In genomic region chr1:92690212-92690906, GRCh38 we compare ENCODE assay signal across 19 cellular contexts.
"Had no signal": no experiment of that assay in that cellular context is flagged by ENCODE, and none has a peak within 500 bp of the region (broad histone marks: within the 10 kb centered on the region; RNA-seq: fewer than 3 reads in every experiment).

No MANE protein-coding gene starts in this region.

- H3K4me1 Mint-ChIP-seq: natural killer cell had no signal

- H3K4me1 ChIP-seq: pancreas, right atrium auricular region, sigmoid colon, stomach, thyroid gland, vagina had no signal

- H3K4me3 ChIP-seq: dorsolateral prefrontal cortex, lung, pancreas, right atrium auricular region, sigmoid colon, stomach, thyroid gland, vagina had no signal

- H3K9me3 Mint-ChIP-seq: memory B cell; natural killer cell; stimulated activated effector memory CD8-positive, alpha-beta T cell treated with anti-CD3 and anti-CD28 coated beads, Interleukin-12 subunit alpha, Interleukin-12 subunit beta, amount 100 ng/mL, for 72 hours had no signal

- FAIRE-seq: keratinocyte, pancreas had no signal

- H3K27me3 Mint-ChIP-seq: memory B cell had no signal

- H3K4me3 Mint-ChIP-seq: memory B cell; natural killer cell; stimulated activated effector memory CD8-positive, alpha-beta T cell treated with anti-CD3 and anti-CD28 coated beads, Interleukin-12 subunit alpha, Interleukin-12 subunit beta, amount 100 ng/mL, for 72 hours had no signal

- ATAC-seq: left ventricle myocardium superior; natural killer cell; pancreas; stimulated activated effector memory CD8-positive, alpha-beta T cell treated with anti-CD3 and anti-CD28 coated beads, Interleukin-12 subunit alpha, Interleukin-12 subunit beta, amount 100 ng/mL, for 72 hours had no signal

- H3K27ac Mint-ChIP-seq: memory B cell; natural killer cell; stimulated activated effector memory CD8-positive, alpha-beta T cell treated with anti-CD3 and anti-CD28 coated beads, Interleukin-12 subunit alpha, Interleukin-12 subunit beta, amount 100 ng/mL, for 72 hours had no signal

- DNase-seq: dorsolateral prefrontal cortex; effector CD4-positive, alpha-beta T cell; left ventricle myocardium superior; natural killer cell; pancreas; sigmoid colon; stimulated activated CD4-positive, alpha-beta T cell treated with anti-CD3 and anti-CD28 coated beads, Interleukin-2, amount 100 ng/mL, for 24 hours; stimulated activated CD4-positive, alpha-beta T cell treated with anti-CD3 and anti-CD28 coated beads, Interleukin-4, amount 100 ng/mL, for 24 hours; stimulated activated naive CD4-positive, alpha-beta T cell treated with Interleukin-2 at 50 U/mL for 16 hours; stomach; thyroid gland; trophoblast cell had no signal

- H3K27ac ChIP-seq: dorsolateral prefrontal cortex, neutrophil, pancreas, right atrium auricular region, sigmoid colon, stomach, thyroid gland, vagina had no signal

- H3K27me3 ChIP-seq: dorsolateral prefrontal cortex, neutrophil, pancreas, right atrium auricular region, sigmoid colon, stomach, thyroid gland, vagina had no signal

- H3K36me3 Mint-ChIP-seq: natural killer cell; stimulated activated effector memory CD8-positive, alpha-beta T cell treated with anti-CD3 and anti-CD28 coated beads, Interleukin-12 subunit alpha, Interleukin-12 subunit beta, amount 100 ng/mL, for 72 hours had no signal

- H3K36me3 ChIP-seq: pancreas had no signal

- H3K9me3 ChIP-seq: neutrophil, pancreas, right atrium auricular region, sigmoid colon, stomach, thyroid gland, vagina had no signal
